Comparison of ENCODE assay signal across 17 cellular contexts in genomic region chr2:192254444-192254843, GRCh38. TPM values are rescaled to one million over a fixed set of nuclear protein-coding genes. Genes with fewer than 3 reads are reported as not detected.
DNase-seq lines count a peak whose midpoint lies in the region; ATAC-seq and TF ChIP-seq lines count a peak whose summit lies in the region.
"Had no signal": no experiment of that assay in that cellular context is flagged by ENCODE, and none has a peak within 500 bp of the region (broad histone marks: within the 10 kb centered on the region; RNA-seq: fewer than 3 reads in every experiment).

No MANE protein-coding gene starts in this region.

- H3K4me3 ChIP-seq in foreskin fibroblast (ENCODE audit: low read depth in 1 of 2, low read length in 2 of 2): no peak overlapping the region
- H3K4me3 ChIP-seq: BLaER1 treated with 17β-estradiol and CSF1 and Interleukin-3, amounts not matched to agents 10 nM and 100 nM; GM12878; PC-9 had no signal

- H3K27ac Mint-ChIP-seq in natural killer cell (no peak overlapping the region), H9 (no peak overlapping the region)
- H3K27ac Mint-ChIP-seq: CD8-positive, alpha-beta memory T cell had no signal

- WGBS in H9 (ENCODE audit: extremely low coverage, insufficient read length, low lambda C conversion rate): no CpG with 5 or more reads among the region's 3 CpGs

- H3K4me1 ChIP-seq in H9 (ENCODE audit: insufficient read depth, low read length): no peaks in the 10 kb centered on the region

- H3K4me1 Mint-ChIP-seq in natural killer cell (no peaks in the 10 kb centered on the region), H9 (no peaks in the 10 kb centered on the region)
- H3K4me1 Mint-ChIP-seq: CD8-positive, alpha-beta memory T cell had no signal

- no peaks in the 10 kb centered on the region for H3K79me1 ChIP-seq in H9 (ENCODE audit: insufficient read depth, low read depth, low read length, poor library complexity, severe bottlenecking)

- no peak overlapping the region for H3K56ac ChIP-seq in H9 (ENCODE audit: insufficient read length, low read depth, low read length)

- no peak overlapping the region for H2BK15ac ChIP-seq in H9 (ENCODE audit: low read depth, low read length)

- no peaks in the 10 kb centered on the region for H3K23me2 ChIP-seq in H9 (ENCODE audit: insufficient read length, low read depth, low read length, poor library complexity, severe bottlenecking)

- intact Hi-C loops in natural killer cell (cut with micrococcal nuclease): no loop called here

- TF ChIP-seq CTCF in natural killer cell (IDR thresholded peaks at IDR 0.05) (no peak), H9 (conservative IDR thresholded peaks at IDR 0.05) (no peak), foreskin fibroblast (IDR thresholded peaks at IDR 0.05; ENCODE audit: low read depth, low read length) (no peak)

- no peak overlapping the region for H3K18ac ChIP-seq in H9 (ENCODE audit: insufficient read length, low read depth, low read length)

- no peak overlapping the region for H4K5ac ChIP-seq in H9 (ENCODE audit: insufficient read length, low read depth, low read length)

- H4K91ac ChIP-seq in H9 (ENCODE audit: insufficient read length, low read depth, low read length): no peak overlapping the region

- no peak overlapping the region for H3K4me2 ChIP-seq in H9 (ENCODE audit: insufficient read depth, insufficient read length, low read length)
- H3K4me2 ChIP-seq: BLaER1 treated with 17β-estradiol and CSF1 and Interleukin-3, amounts not matched to agents 10 nM and 100 nM; PC-9 had no signal

- no peaks in the 10 kb centered on the region for H3K79me2 ChIP-seq in H9 (ENCODE audit: insufficient read depth, low read length)

- no peaks in the 10 kb centered on the region for H4K20me1 ChIP-seq in H9 (ENCODE audit: control insufficient read depth, insufficient read depth, insufficient read length)
- H4K20me1 ChIP-seq: BLaER1 treated with 17β-estradiol and CSF1 and Interleukin-3, amounts not matched to agents 10 nM and 100 nM had no signal

- no peak overlapping the region for H2BK5ac ChIP-seq in H9 (ENCODE audit: insufficient read length, low read length)

- H3K27me3 Mint-ChIP-seq in natural killer cell (ENCODE audit: low read depth in 2 of 2) (no peaks in the 10 kb centered on the region), H9 (ENCODE audit: low read depth) (no peaks in the 10 kb centered on the region; the same call in 1 of the 2 replicates)
- H3K27me3 Mint-ChIP-seq: CD8-positive, alpha-beta memory T cell had no signal

- no peak overlapping the region for H3K4ac ChIP-seq in H9 (ENCODE audit: low read depth, low read length)

- H3K9me3 ChIP-seq in H9 (ENCODE audit: control insufficient read depth, low read depth, low read length): no peaks in the 10 kb centered on the region
- H3K9me3 ChIP-seq: BLaER1 treated with 17β-estradiol and CSF1 and Interleukin-3, amounts not matched to agents 10 nM and 100 nM had no signal

- no peak overlapping the region for H2AFZ ChIP-seq in H9 (ENCODE audit: low read length)
- H2AFZ ChIP-seq: PC-9 had no signal

- H3T11ph ChIP-seq in H9 (ENCODE audit: low read length): no peak overlapping the region

- H2BK12ac ChIP-seq in H9 (ENCODE audit: insufficient read length, low read depth, low read length): no peak overlapping the region

- no peaks in the 10 kb centered on the region for H3K27me3 ChIP-seq in layer of hippocampus (ENCODE audit: control insufficient read depth, insufficient read depth, low read length)
- H3K27me3 ChIP-seq in H9 (ENCODE audit: insufficient read depth, low read length): no peaks in the 10 kb centered on the region
- H3K27me3 ChIP-seq: BLaER1 treated with 17β-estradiol and CSF1 and Interleukin-3, amounts not matched to agents 10 nM and 100 nM had no signal

- H3K36me3 Mint-ChIP-seq in natural killer cell (no peaks in the 10 kb centered on the region), H9 (ENCODE audit: insufficient read depth in 1 of 3, low read depth in 3 of 3) (no peaks in the 10 kb centered on the region)
- H3K36me3 Mint-ChIP-seq: CD8-positive, alpha-beta memory T cell had no signal

- peak overlapping the region; percentile 55 for H3K27ac ChIP-seq in cingulate gyrus (ENCODE audit: low read depth, low read length)
- H3K27ac ChIP-seq in layer of hippocampus (ENCODE audit: low read depth, low read length): peak overlapping the region; percentile 35
- no peak overlapping the region for H3K27ac ChIP-seq in H9 (ENCODE audit: insufficient read length, low read depth, low read length)
- H3K27ac ChIP-seq: BLaER1 treated with 17β-estradiol and CSF1 and Interleukin-3, amounts not matched to agents 10 nM and 100 nM; PC-9 had no signal

- no peak for ATAC-seq in natural killer cell
- ATAC-seq: GM12878, HCT116 had no signal

- no peak overlapping the region for H4K8ac ChIP-seq in H9 (replicated peaks; ENCODE audit: insufficient read length, low read depth, low read length)

- no peak overlapping the region for H2AK5ac ChIP-seq in H9 (ENCODE audit: insufficient read length, low read length)

- H3K4me3 Mint-ChIP-seq in natural killer cell (no peak overlapping the region), H9 (no peak overlapping the region)
- H3K4me3 Mint-ChIP-seq: CD8-positive, alpha-beta memory T cell had no signal

- no peak overlapping the region for H3K9ac ChIP-seq in H9 (ENCODE audit: extremely low read depth, insufficient read length, low read length)
- H3K9ac ChIP-seq: BLaER1 treated with 17β-estradiol and CSF1 and Interleukin-3, amounts not matched to agents 10 nM and 100 nM had no signal

- H2BK120ac ChIP-seq in H9 (ENCODE audit: low read depth, low read length, poor library complexity, severe bottlenecking): no peak overlapping the region

- H3K23ac ChIP-seq in H9 (ENCODE audit: insufficient read length, low read depth, low read length): no peak overlapping the region

- DNase-seq in Ammon's horn (ENCODE audit: low spot score) (peak; percentile 74), pons (ENCODE audit: low spot score) (peak; percentile 90), natural killer cell (no peak), H9 (no peak), foreskin fibroblast (no peak)
- no peak for DNase-seq in stimulated activated naive CD4-positive, alpha-beta T cell (lab: John Stamatoyannopoulos, UW)
- DNase-seq: CD8-positive, alpha-beta memory T cell; DND-41; NCI-H187 treated with DMSO at 0.1 percent for 48 hours; NCI-H774; PC-9 had no signal

- no peak overlapping the region for H3K14ac ChIP-seq in H9 (ENCODE audit: insufficient read depth, low read length)

- H3K9me3 Mint-ChIP-seq in natural killer cell: peaks cover 4 to 6% of the 10 kb centered on the region in 2 donors
- H3K9me3 Mint-ChIP-seq in H9: no peaks in the 10 kb centered on the region
- H3K9me3 Mint-ChIP-seq: CD8-positive, alpha-beta memory T cell had no signal

- no peak overlapping the region for H2BK20ac ChIP-seq in H9 (ENCODE audit: low read depth, low read length, poor library complexity, severe bottlenecking)

RNA-seq across cellular contexts. Expression of gene TMEFF2, which starts 59.7 kb away (rescaled TPM):
- not detected for total RNA-seq in natural killer cell
- total RNA-seq in H9 (2021): 0.39 and 1.1 TPM in 2 replicates
- total RNA-seq: CD8-positive, alpha-beta memory T cell; GM12878; NCI-H460; PC-9 had no signal

Comparison
In these comparisons a context has a peak if more than half of its experiments do, and no peak if none do; other contexts are left out.
1. DNase-seq: peak in Ammon's horn (single experiment) and pons (single experiment); none in natural killer cell (single experiment), H9 (single experiment), stimulated activated naive CD4-positive, alpha-beta T cell (0 of 6) and foreskin fibroblast (0 of 2).